In the genomic region with DNA sequence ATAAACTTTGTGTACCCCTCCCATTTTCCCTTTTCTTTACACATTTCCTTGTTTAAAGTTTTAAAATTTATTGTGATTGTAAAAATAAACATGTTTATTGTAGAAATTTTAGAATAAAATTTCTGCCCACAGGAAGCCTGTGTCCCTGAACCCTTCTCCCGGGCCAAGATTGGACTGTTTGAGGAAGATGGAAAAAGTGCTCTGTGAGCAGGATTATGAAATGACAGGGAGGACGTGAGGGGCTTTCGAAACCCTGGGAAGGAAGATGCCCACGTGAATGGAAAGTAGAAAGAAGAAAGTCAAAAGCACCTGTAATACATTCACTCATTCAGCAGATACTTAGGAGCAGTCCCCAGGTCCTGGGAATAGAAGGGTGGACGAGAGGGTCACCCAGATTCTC, we compare ENCODE assay signal across 10 cellular contexts. TPM values are rescaled to one million over a fixed set of nuclear protein-coding genes. Genes with fewer than 3 reads are reported as not detected.
"Had no signal": no experiment of that assay in that cellular context is flagged by ENCODE, and none has a peak within 500 bp of the region (broad histone marks: within the 10 kb centered on the region; RNA-seq: fewer than 3 reads in every experiment).

No MANE protein-coding gene starts in this region.

- H3K36me3 Mint-ChIP-seq: activated CD8-positive, alpha-beta memory T cell treated with anti-CD3 and anti-CD28 coated beads, Interleukin-2, amount 10 ng/mL, durations not matched to agents 7 days and 5 days had no signal

- H3K4me3 Mint-ChIP-seq: activated CD8-positive, alpha-beta memory T cell treated with anti-CD3 and anti-CD28 coated beads, Interleukin-2, amount 10 ng/mL, durations not matched to agents 7 days and 5 days; activated T-cell treated with anti-CD3 and anti-CD28 coated beads, Interleukin-2, amount 50 U/mL, for 72 hours; nephron; stimulated activated naive CD8-positive, alpha-beta T cell treated with anti-CD3 and anti-CD28 coated beads, Interleukin-15, amount 100 ng/mL, for 72 hours had no signal

- H3K27me3 ChIP-seq: cardiac muscle cell, gastroesophageal sphincter, tibial artery had no signal

- DNase-seq: SIG-M5 had no signal

- H3K9me3 ChIP-seq: gastroesophageal sphincter, tibial artery had no signal

- H3K27ac Mint-ChIP-seq: activated CD8-positive, alpha-beta memory T cell treated with anti-CD3 and anti-CD28 coated beads, Interleukin-2, amount 10 ng/mL, durations not matched to agents 7 days and 5 days; activated T-cell treated with anti-CD3 and anti-CD28 coated beads, Interleukin-2, amount 50 U/mL, for 72 hours; stimulated activated naive CD8-positive, alpha-beta T cell treated with anti-CD3 and anti-CD28 coated beads, Interleukin-15, amount 100 ng/mL, for 72 hours had no signal

- H3K4me3 ChIP-seq: cardiac muscle cell, coronary artery, tibial artery had no signal

- H3K27ac ChIP-seq: cardiac muscle cell had no signal

- H3K36me3 ChIP-seq: cardiac muscle cell, gastroesophageal sphincter, tibial artery had no signal

- H3K9me3 Mint-ChIP-seq: activated T-cell treated with anti-CD3 and anti-CD28 coated beads, Interleukin-2, amount 50 U/mL, for 72 hours; nephron; stimulated activated naive CD8-positive, alpha-beta T cell treated with anti-CD3 and anti-CD28 coated beads, Interleukin-15, amount 100 ng/mL, for 72 hours had no signal

RNA-seq across cellular contexts. Expression of a gene that starts 25.4 kb away (rescaled TPM):
- total RNA-seq: activated T-cell treated with anti-CD3 and anti-CD28 coated beads, Interleukin-2, amount 50 U/mL, for 72 hours had no signal

RNA-seq across cellular contexts. Expression of a gene that starts 34.2 kb away (rescaled TPM):
- total RNA-seq: cardiac muscle cell, pulmonary artery endothelial cell had no signal
